Comparison of ENCODE assay signal across 1 cellular context in genomic region chr11:65295571-65296338, GRCh38.
TF ChIP-seq lines count a peak whose summit lies in the region.

No MANE protein-coding gene starts in this region.

TF ChIP-seq in HepG2, 621 proteins besides CTCF, POLR2A, EP300 and RAD21 (continued from another document and continues in another):
- TF ChIP-seq GRHL1 (CRISPR knock-in tag; conservative IDR thresholded peaks at IDR 0.05): no peak
- TF ChIP-seq ZNF17 (CRISPR knock-in tag; IDR thresholded peaks at IDR 0.05): no peak
- TF ChIP-seq FOXA3 (CRISPR knock-in tag; IDR thresholded peaks at IDR 0.05): peak; percentile 48
- TF ChIP-seq MXD4 (CRISPR knock-in tag; IDR thresholded peaks at IDR 0.05): no peak
- TF ChIP-seq ZNF737 (CRISPR knock-in tag; IDR thresholded peaks at IDR 0.05; ENCODE audit: borderline replicate concordance): no peak
- no peak for TF ChIP-seq NFIB (CRISPR knock-in tag; IDR thresholded peaks at IDR 0.05; ENCODE audit: borderline replicate concordance)
- TF ChIP-seq GTF3A (CRISPR knock-in tag; conservative IDR thresholded peaks at IDR 0.05): no peak
- no peak for TF ChIP-seq HNRNPK (IDR thresholded peaks at IDR 0.05; ENCODE audit: low read depth, low read length, poor library complexity, severe bottlenecking)
- no peak for TF ChIP-seq ZEB1 (IDR thresholded peaks at IDR 0.05; ENCODE audit: insufficient replicate concordance, low read depth)
- TF ChIP-seq KAT2B (IDR thresholded peaks at IDR 0.05; ENCODE audit: borderline replicate concordance, low read depth, low read length): no peak
- TF ChIP-seq HNRNPL (IDR thresholded peaks at IDR 0.05; ENCODE audit: low read depth, low read length): no peak
- peak; percentile 52; the same call in 1 of the 2 replicates for TF ChIP-seq GATAD2A (CRISPR knock-in tag; IDR thresholded peaks at IDR 0.05)
- TF ChIP-seq ZFY (CRISPR knock-in tag; IDR thresholded peaks at IDR 0.05): peak; percentile 27; the same call in 1 of the 2 replicates
- no peak for TF ChIP-seq XBP1 (CRISPR knock-in tag; IDR thresholded peaks at IDR 0.05)
- no peak for TF ChIP-seq ZNF282 (IDR thresholded peaks at IDR 0.05; ENCODE audit: partially characterized antibody)
- no peak for TF ChIP-seq CCAR2 (optimal IDR thresholded peaks at IDR 0.05; ENCODE audit: low read depth, low read length)
- TF ChIP-seq ZNF770 (CRISPR knock-in tag; IDR thresholded peaks at IDR 0.05): 0 out of 2 replicates have a peak, but pooled peaks have one; percentile 13
- no peak for TF ChIP-seq AFF4 (CRISPR knock-in tag; IDR thresholded peaks at IDR 0.05)
- TF ChIP-seq ZSCAN20 (CRISPR knock-in tag; IDR thresholded peaks at IDR 0.05; ENCODE audit: borderline replicate concordance): no peak
- peak; percentile 99 for TF ChIP-seq ZNF264 (CRISPR knock-in tag; IDR thresholded peaks at IDR 0.05)
- TF ChIP-seq ZSCAN9 (CRISPR knock-in tag; IDR thresholded peaks at IDR 0.05; ENCODE audit: borderline replicate concordance): no peak
- no peak for TF ChIP-seq ZNF382 (CRISPR knock-in tag; IDR thresholded peaks at IDR 0.05; ENCODE audit: borderline replicate concordance)
- TF ChIP-seq FOXM1 (CRISPR knock-in tag; IDR thresholded peaks at IDR 0.05): no peak
- no peak for TF ChIP-seq ZBTB8A (CRISPR knock-in tag; IDR thresholded peaks at IDR 0.05; ENCODE audit: borderline replicate concordance, low read depth)
- no peak for TF ChIP-seq SOX6 (IDR thresholded peaks at IDR 0.05)
- peak; percentile 54; the same call in 1 of the 2 replicates for TF ChIP-seq SOX6 (CRISPR knock-in tag; IDR thresholded peaks at IDR 0.05)
- no peak for TF ChIP-seq BORCS8-MEF2B (CRISPR knock-in tag; IDR thresholded peaks at IDR 0.05)
- TF ChIP-seq HMGXB4 (CRISPR knock-in tag; IDR thresholded peaks at IDR 0.05; ENCODE audit: borderline replicate concordance in 1 of 2, low read depth in 1 of 2): no peak
- no peak for TF ChIP-seq ZNF556 (CRISPR knock-in tag; IDR thresholded peaks at IDR 0.05; ENCODE audit: borderline replicate concordance)
- peak; percentile 68 for TF ChIP-seq FOXP4 (CRISPR knock-in tag; IDR thresholded peaks at IDR 0.05)
- 0 out of 2 replicates have a peak, but pooled peaks have one; percentile 17 for TF ChIP-seq UBTF (CRISPR knock-in tag; IDR thresholded peaks at IDR 0.05)
- no peak for TF ChIP-seq EEA1 (CRISPR knock-in tag; IDR thresholded peaks at IDR 0.05; ENCODE audit: borderline replicate concordance)
- TF ChIP-seq ZBTB38 (CRISPR knock-in tag; IDR thresholded peaks at IDR 0.05): peak; percentile 86
- TF ChIP-seq ZNF574 (CRISPR knock-in tag; IDR thresholded peaks at IDR 0.05): no peak
- no peak for TF ChIP-seq SNAPC5 (CRISPR knock-in tag; IDR thresholded peaks at IDR 0.05; ENCODE audit: borderline replicate concordance)
- TF ChIP-seq MLXIP (CRISPR knock-in tag; IDR thresholded peaks at IDR 0.05; ENCODE audit: borderline replicate concordance): no peak
- no peak for TF ChIP-seq RARG (CRISPR knock-in tag; IDR thresholded peaks at IDR 0.05; ENCODE audit: low read depth)
- TF ChIP-seq NCOA2 (CRISPR knock-in tag; IDR thresholded peaks at IDR 0.05): peak; percentile 12; the same call in 1 of the 2 replicates
- no peak for TF ChIP-seq PRPF4 (IDR thresholded peaks at IDR 0.05; ENCODE audit: low read depth, low read length, poor library complexity, severe bottlenecking)
